ENCODE assay signal across 1 cellular context in genomic region chr19:38374332-38375097, GRCh38.
TF ChIP-seq lines count a peak whose summit lies in the region.

PSMD8 (plus strand) TSS chr19:38374571; CDS start chr19:38374602, 31 bp downstream.

TF ChIP-seq in K562, 482 proteins besides CTCF, POLR2A, EP300 and RAD21 (continued from another document and continues in another):
- TF ChIP-seq ZBTB2 (IDR thresholded peaks at IDR 0.05) = peak; percentile 74
- TF ChIP-seq E2F6 (IDR thresholded peaks at IDR 0.05; ENCODE audit: borderline replicate concordance in 1 of 2, extremely low read depth in 1 of 2, insufficient read depth in 1 of 2, insufficient read length in 1 of 2, low read depth in 1 of 2, low read length in 1 of 2, poor library complexity in 1 of 2, severe bottlenecking in 1 of 2) = peak; percentile 15 to 44
- TF ChIP-seq CEBPG (CRISPR knock-in tag; IDR thresholded peaks at IDR 0.05) = peak; percentile 29; the same call in 1 of the 2 replicates
- peak in 1 of 2 experiments; percentile 59; a peak in 2 of 4 replicates for TF ChIP-seq CEBPG (tag; conservative IDR thresholded peaks at IDR 0.05 in 1 of 2, IDR thresholded peaks at IDR 0.05 in 1 of 2)
- TF ChIP-seq ZNF589 (CRISPR knock-in tag; IDR thresholded peaks at IDR 0.05; ENCODE audit: low read depth) = 0 out of 2 replicates have a peak, but pooled peaks have one; percentile 34
- peak; percentile 76 to 77; a peak in 3 of 4 replicates for TF ChIP-seq NONO (IDR thresholded peaks at IDR 0.05; ENCODE audit: low read depth in 2 of 2, low read length in 1 of 2)
- peak; percentile 83; the same call in 1 of the 2 replicates for TF ChIP-seq JUND (IDR thresholded peaks at IDR 0.05; ENCODE audit: borderline replicate concordance, low read depth, low read length)
- peak; percentile 63; the same call in 1 of the 3 replicates for TF ChIP-seq JUND (tag; IDR thresholded peaks at IDR 0.05; ENCODE audit: borderline replicate concordance, low read depth, low read length)
- TF ChIP-seq STAT6 (CRISPR knock-in tag; IDR thresholded peaks at IDR 0.05) = 0 out of 2 replicates have a peak, but pooled peaks have one; percentile 90
- TF ChIP-seq, protein P1, sequence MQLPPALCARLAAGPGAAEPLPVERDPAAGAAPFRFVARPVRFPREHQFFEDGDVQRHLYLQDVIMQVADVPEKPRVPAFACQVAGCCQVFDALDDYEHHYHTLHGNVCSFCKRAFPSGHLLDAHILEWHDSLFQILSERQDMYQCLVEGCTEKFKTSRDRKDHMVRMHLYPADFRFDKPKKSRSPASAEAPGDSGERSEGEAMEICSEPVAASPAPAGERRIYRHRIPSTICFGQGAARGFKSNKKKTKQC (CRISPR knock-in tag; IDR thresholded peaks at IDR 0.05) = peak; percentile 84; the same call in 1 of the 2 replicates
- peak; percentile 96 for TF ChIP-seq MEIS2 (IDR thresholded peaks at IDR 0.05; ENCODE audit: partially characterized antibody)
- no peak for TF ChIP-seq PHTF2 (CRISPR knock-in tag; IDR thresholded peaks at IDR 0.05)
- peak; percentile 73; the same call in 1 of the 2 replicates for TF ChIP-seq DIDO1 (tag; IDR thresholded peaks at IDR 0.05; ENCODE audit: low read depth)
- TF ChIP-seq, protein P2, sequence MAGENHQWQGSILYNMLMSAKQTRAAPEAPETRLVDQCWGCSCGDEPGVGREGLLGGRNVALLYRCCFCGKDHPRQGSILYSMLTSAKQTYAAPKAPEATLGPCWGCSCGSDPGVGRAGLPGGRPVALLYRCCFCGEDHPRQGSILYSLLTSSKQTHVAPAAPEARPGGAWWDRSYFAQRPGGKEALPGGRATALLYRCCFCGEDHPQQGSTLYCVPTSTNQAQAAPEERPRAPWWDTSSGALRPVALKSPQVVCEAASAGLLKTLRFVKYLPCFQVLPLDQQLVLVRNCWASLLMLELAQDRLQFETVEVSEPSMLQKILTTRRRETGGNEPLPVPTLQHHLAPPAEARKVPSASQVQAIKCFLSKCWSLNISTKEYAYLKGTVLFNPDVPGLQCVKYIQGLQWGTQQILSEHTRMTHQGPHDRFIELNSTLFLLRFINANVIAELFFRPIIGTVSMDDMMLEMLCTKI (IDR thresholded peaks at IDR 0.05; ENCODE audit: partially characterized antibody) = no peak
- TF ChIP-seq ZBTB26 (CRISPR knock-in tag; IDR thresholded peaks at IDR 0.05) = no peak
- TF ChIP-seq NUFIP1 (IDR thresholded peaks at IDR 0.05; ENCODE audit: partially characterized antibody) = no peak
- TF ChIP-seq EGR1 (conservative IDR thresholded peaks at IDR 0.05) = peak; percentile 76
- peak; percentile 85 for TF ChIP-seq SIN3B (IDR thresholded peaks at IDR 0.05; ENCODE audit: low read depth)
- TF ChIP-seq TGIF2 (CRISPR knock-in tag; IDR thresholded peaks at IDR 0.05) = peak; percentile 74; the same call in 1 of the 2 replicates
- no peak for TF ChIP-seq NFATC3 (IDR thresholded peaks at IDR 0.05)
- TF ChIP-seq NCOA4 (IDR thresholded peaks at IDR 0.05; ENCODE audit: partially characterized antibody) = peak; percentile 83
- TF ChIP-seq DEAF1 (CRISPR knock-in tag; IDR thresholded peaks at IDR 0.05) = no peak
- TF ChIP-seq NR4A1 (CRISPR knock-in tag; IDR thresholded peaks at IDR 0.05) = 0 out of 2 replicates have a peak, but pooled peaks have one; percentile 50
- TF ChIP-seq NR4A1 (tag; IDR thresholded peaks at IDR 0.05) = peak; percentile 61; the same call in 1 of the 2 replicates
- peak; percentile 51; the same call in 1 of the 2 replicates for TF ChIP-seq SMAD4 (CRISPR knock-in tag; conservative IDR thresholded peaks at IDR 0.05)
- TF ChIP-seq, protein P3, sequence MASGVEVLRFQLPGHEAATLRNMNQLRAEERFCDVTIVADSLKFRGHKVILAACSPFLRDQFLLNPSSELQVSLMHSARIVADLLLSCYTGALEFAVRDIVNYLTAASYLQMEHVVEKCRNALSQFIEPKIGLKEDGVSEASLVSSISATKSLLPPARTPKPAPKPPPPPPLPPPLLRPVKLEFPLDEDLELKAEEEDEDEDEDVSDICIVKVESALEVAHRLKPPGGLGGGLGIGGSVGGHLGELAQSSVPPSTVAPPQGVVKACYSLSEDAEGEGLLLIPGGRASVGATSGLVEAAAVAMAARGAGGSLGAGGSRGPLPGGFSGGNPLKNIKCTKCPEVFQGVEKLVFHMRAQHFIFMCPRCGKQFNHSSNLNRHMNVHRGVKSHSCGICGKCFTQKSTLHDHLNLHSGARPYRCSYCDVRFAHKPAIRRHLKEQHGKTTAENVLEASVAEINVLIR (CRISPR knock-in tag; IDR thresholded peaks at IDR 0.05) = peak; percentile 71; the same call in 1 of the 2 replicates
- TF ChIP-seq KLF16 (IDR thresholded peaks at IDR 0.05) = peak; percentile 8; the same call in 1 of the 2 replicates
- peak; percentile 90; the same call in 1 of the 2 replicates for TF ChIP-seq FOXK1 (CRISPR knock-in tag; IDR thresholded peaks at IDR 0.05; ENCODE audit: borderline replicate concordance)
- peak; percentile 90 for TF ChIP-seq HCFC1 (IDR thresholded peaks at IDR 0.05; ENCODE audit: low read depth, low read length)
- TF ChIP-seq RBM39 (optimal IDR thresholded peaks at IDR 0.05; ENCODE audit: low read depth, low read length) = no peak
- no peak for TF ChIP-seq PTBP1 (IDR thresholded peaks at IDR 0.05; ENCODE audit: low read depth, low read length)
- 0 out of 2 replicates have a peak, but pooled peaks have one; percentile 29 for TF ChIP-seq NR1H2 (CRISPR knock-in tag; IDR thresholded peaks at IDR 0.05)
- TF ChIP-seq PHF8 (IDR thresholded peaks at IDR 0.05; ENCODE audit: borderline replicate concordance, low read length) = peak; percentile 98
- TF ChIP-seq MCM2 (IDR thresholded peaks at IDR 0.05; ENCODE audit: low read depth) = no peak
- TF ChIP-seq RHOXF2B (CRISPR knock-in tag; conservative IDR thresholded peaks at IDR 0.05) = peak; percentile 75
- no peak; the same call in none of the 2 replicates for TF ChIP-seq LEF1 (IDR thresholded peaks at IDR 0.05)
- peak; percentile 50; the same call in 1 of the 2 replicates for TF ChIP-seq CBFB (CRISPR knock-in tag; IDR thresholded peaks at IDR 0.05)
- peak; percentile 43 for TF ChIP-seq ZKSCAN1 (IDR thresholded peaks at IDR 0.05; ENCODE audit: low read depth, low read length)
- peak; percentile 90 for TF ChIP-seq NKRF (IDR thresholded peaks at IDR 0.05; ENCODE audit: borderline replicate concordance)
- no peak for TF ChIP-seq ZNF507 (tag; conservative IDR thresholded peaks at IDR 0.05)
- TF ChIP-seq MCM5 (IDR thresholded peaks at IDR 0.05; ENCODE audit: low read depth) = no peak
- no peak; the same call in 1 of the 2 replicates for TF ChIP-seq ZSCAN29 (IDR thresholded peaks at IDR 0.05)
- TF ChIP-seq, protein P4, sequence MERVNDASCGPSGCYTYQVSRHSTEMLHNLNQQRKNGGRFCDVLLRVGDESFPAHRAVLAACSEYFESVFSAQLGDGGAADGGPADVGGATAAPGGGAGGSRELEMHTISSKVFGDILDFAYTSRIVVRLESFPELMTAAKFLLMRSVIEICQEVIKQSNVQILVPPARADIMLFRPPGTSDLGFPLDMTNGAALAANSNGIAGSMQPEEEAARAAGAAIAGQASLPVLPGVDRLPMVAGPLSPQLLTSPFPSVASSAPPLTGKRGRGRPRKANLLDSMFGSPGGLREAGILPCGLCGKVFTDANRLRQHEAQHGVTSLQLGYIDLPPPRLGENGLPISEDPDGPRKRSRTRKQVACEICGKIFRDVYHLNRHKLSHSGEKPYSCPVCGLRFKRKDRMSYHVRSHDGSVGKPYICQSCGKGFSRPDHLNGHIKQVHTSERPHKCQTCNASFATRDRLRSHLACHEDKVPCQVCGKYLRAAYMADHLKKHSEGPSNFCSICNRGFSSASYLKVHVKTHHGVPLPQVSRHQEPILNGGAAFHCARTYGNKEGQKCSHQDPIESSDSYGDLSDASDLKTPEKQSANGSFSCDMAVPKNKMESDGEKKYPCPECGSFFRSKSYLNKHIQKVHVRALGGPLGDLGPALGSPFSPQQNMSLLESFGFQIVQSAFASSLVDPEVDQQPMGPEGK (CRISPR knock-in tag; IDR thresholded peaks at IDR 0.05; ENCODE audit: borderline replicate concordance) = no peak
- TF ChIP-seq MAX (CRISPR knock-in tag; IDR thresholded peaks at IDR 0.05) = peak; percentile 78
- TF ChIP-seq SMC3 (conservative IDR thresholded peaks at IDR 0.05; ENCODE audit: insufficient read depth, low read depth, low read length) = peak; percentile 16; the same call in 1 of the 2 replicates
- peak; percentile 82 for TF ChIP-seq RBBP5 (IDR thresholded peaks at IDR 0.05; ENCODE audit: borderline replicate concordance, insufficient read depth, low read length, poor library complexity, severe bottlenecking)
- TF ChIP-seq KAT2B (IDR thresholded peaks at IDR 0.05; ENCODE audit: low read depth, low read length) = no peak
- peak; percentile 85 for TF ChIP-seq SP1 (CRISPR knock-in tag; IDR thresholded peaks at IDR 0.05)
